19 cellular contexts compared by ENCODE assay signal in genomic region chr10:13894412-13895093, GRCh38.
DNase-seq lines count a peak whose midpoint lies in the region; ATAC-seq and TF ChIP-seq lines count a peak whose summit lies in the region.
"Had no signal": no experiment of that assay in that cellular context is flagged by ENCODE, and none has a peak within 500 bp of the region (broad histone marks: within the 10 kb centered on the region; RNA-seq: fewer than 3 reads in every experiment).

No MANE protein-coding gene starts in this region.

- no peak overlapping the region for H3K4me3 Mint-ChIP-seq in activated naive CD4-positive, alpha-beta T cell treated with anti-CD3 and anti-CD28 coated beads, Interleukin-2, amount 10 ng/mL, durations not matched to agents 7 days and 5 days
- H3K4me3 Mint-ChIP-seq in WTC11 = no peak overlapping the region
- H3K4me3 Mint-ChIP-seq in type B pancreatic cell = peak overlapping the region; percentile 90
- H3K4me3 Mint-ChIP-seq: activated naive CD4-positive, alpha-beta T cell treated with anti-CD3 and anti-CD28 coated beads, Interleukin-2, amount 50 U/mL, for 24 hours had no signal

- no peaks in the 10 kb centered on the region for H3K9me3 Mint-ChIP-seq in activated naive CD4-positive, alpha-beta T cell treated with anti-CD3 and anti-CD28 coated beads, Interleukin-2, amount 10 ng/mL, durations not matched to agents 7 days and 5 days
- peaks cover 0 to 6% of the 10 kb centered on the region in 2 donors for H3K9me3 Mint-ChIP-seq in activated naive CD4-positive, alpha-beta T cell treated with anti-CD3 and anti-CD28 coated beads, Interleukin-2, amount 50 U/mL, for 72 hours
- H3K9me3 Mint-ChIP-seq in WTC11 = peaks cover 6% of the 10 kb centered on the region
- H3K9me3 Mint-ChIP-seq in type B pancreatic cell = peaks cover 9% of the 10 kb centered on the region
- H3K9me3 Mint-ChIP-seq: activated naive CD4-positive, alpha-beta T cell treated with anti-CD3 and anti-CD28 coated beads, Interleukin-2, amount 50 U/mL, for 24 hours had no signal

- no peak for DNase-seq in activated naive CD4-positive, alpha-beta T cell treated with anti-CD3 and anti-CD28 coated beads, Interleukin-2, amount 10 ng/mL, durations not matched to agents 7 days and 5 days
- no peak for DNase-seq in activated naive CD4-positive, alpha-beta T cell treated with anti-CD3 and anti-CD28 coated beads, Interleukin-2, amount 50 U/mL, for 72 hours (ENCODE audit: low spot score in 2 of 2)
- DNase-seq in WTC11 (ENCODE audit: low spot score) (no peak), foreskin keratinocyte (peak in 1 of 2 donors; percentile 60), type B pancreatic cell (ENCODE audit: extremely low spot score, unreplicated experiment) (no peak), NCI-H2196 treated with DMSO at 0.1 percent for 48 hours (lab: John Stamatoyannopoulos, UW; ENCODE audit: unreplicated experiment) (no peak), GF-D8 (lab: John Stamatoyannopoulos, UW) (no peak)
- DNase-seq in stimulated activated CD4-positive, alpha-beta T cell treated with anti-CD3 and anti-CD28 coated beads, Interleukin-4, amount 100 ng/mL, for 4 hours = no peak
- DNase-seq: activated CD4-positive, alpha-beta T cell treated with anti-CD3 and anti-CD28 coated beads, Interleukin-2, amount 50 U/mL, for 1 hour; activated T-cell treated with anti-CD3 and anti-CD28 coated beads for 4 hours; CD8-positive, alpha-beta memory T cell; left ventricle myocardium inferior; MM.1S; NCI-H187 treated with DMSO at 0.1 percent for 48 hours; NCI-H524 treated with DMSO at 0.1 percent for 48 hours had no signal

- H3K27me3 Mint-ChIP-seq in activated naive CD4-positive, alpha-beta T cell treated with anti-CD3 and anti-CD28 coated beads, Interleukin-2, amount 10 ng/mL, durations not matched to agents 7 days and 5 days = peaks cover 61% of the 10 kb centered on the region
- H3K27me3 Mint-ChIP-seq in WTC11 (ENCODE audit: low read depth) (peaks cover 40% of the 10 kb centered on the region), type B pancreatic cell (peaks cover 47% of the 10 kb centered on the region)

- H3K36me3 Mint-ChIP-seq in activated naive CD4-positive, alpha-beta T cell treated with anti-CD3 and anti-CD28 coated beads, Interleukin-2, amount 10 ng/mL, durations not matched to agents 7 days and 5 days = no peaks in the 10 kb centered on the region
- no peaks in the 10 kb centered on the region for H3K36me3 Mint-ChIP-seq in activated naive CD4-positive, alpha-beta T cell treated with anti-CD3 and anti-CD28 coated beads, Interleukin-2, amount 50 U/mL, for 72 hours
- no peaks in the 10 kb centered on the region for H3K36me3 Mint-ChIP-seq in WTC11
- peaks cover 10% of the 10 kb centered on the region for H3K36me3 Mint-ChIP-seq in type B pancreatic cell
- H3K36me3 Mint-ChIP-seq: activated naive CD4-positive, alpha-beta T cell treated with anti-CD3 and anti-CD28 coated beads, Interleukin-2, amount 50 U/mL, for 24 hours had no signal

- POLR2A ChIA-PET in WTC11 (lab: Charles Lee) = interaction anchor here (1.1 kb wide), 1 partner anchor 12 kb away, joined by 3 read pairs; no protein-coding TSS in a partner anchor

- no peak for TF ChIP-seq CTCF in WTC11 (IDR thresholded peaks at IDR 0.05)
- no peak for TF ChIP-seq CTCF in foreskin keratinocyte (conservative IDR thresholded peaks at IDR 0.05)
- TF ChIP-seq CTCF in type B pancreatic cell (conservative IDR thresholded peaks at IDR 0.05) = no peak

- peak overlapping the region; percentile 8 for H3K27ac Mint-ChIP-seq in activated naive CD4-positive, alpha-beta T cell treated with anti-CD3 and anti-CD28 coated beads, Interleukin-2, amount 10 ng/mL, durations not matched to agents 7 days and 5 days
- peak overlapping the region in 1 of 2 donors; percentile 45 for H3K27ac Mint-ChIP-seq in activated naive CD4-positive, alpha-beta T cell treated with anti-CD3 and anti-CD28 coated beads, Interleukin-2, amount 50 U/mL, for 72 hours
- H3K27ac Mint-ChIP-seq in WTC11 (peak overlapping the region; percentile 31; the same call in 1 of the 2 replicates), type B pancreatic cell (no peak overlapping the region)
- H3K27ac Mint-ChIP-seq: activated naive CD4-positive, alpha-beta T cell treated with anti-CD3 and anti-CD28 coated beads, Interleukin-2, amount 50 U/mL, for 24 hours had no signal

- no peak for ATAC-seq in activated naive CD4-positive, alpha-beta T cell treated with anti-CD3 and anti-CD28 coated beads, Interleukin-2, amount 50 U/mL, for 72 hours
- ATAC-seq in WTC11 = no peak
- peak; percentile 34 for ATAC-seq in foreskin keratinocyte

- H3K27ac ChIP-seq in foreskin keratinocyte = no peak overlapping the region
- H3K27ac ChIP-seq: breast epithelium, left ventricle myocardium inferior, prostate gland, SK-N-MC had no signal

- H3K4me1 ChIP-seq in foreskin keratinocyte = peaks cover 15% of the 10 kb centered on the region
- H3K4me1 ChIP-seq: breast epithelium, prostate gland had no signal

- H3K27me3 ChIP-seq in foreskin keratinocyte = peaks cover 6% of the 10 kb centered on the region

- CTCF ChIA-PET in activated naive CD4-positive, alpha-beta T cell treated with anti-CD3 and anti-CD28 coated beads, Interleukin-2, amount 10 ng/mL, durations not matched to agents 7 days and 5 days (lab: Charles Lee) = no interaction called here
- CTCF ChIA-PET in WTC11 (lab: Charles Lee) = interaction anchor here (1.3 to 2.7 kb wide), 2 partner anchors 9 to 13 kb away, joined by 3 to 10 read pairs; no protein-coding TSS in a partner anchor

- peaks cover 12% of the 10 kb centered on the region for H3K4me1 Mint-ChIP-seq in activated naive CD4-positive, alpha-beta T cell treated with anti-CD3 and anti-CD28 coated beads, Interleukin-2, amount 10 ng/mL, durations not matched to agents 7 days and 5 days
- H3K4me1 Mint-ChIP-seq in WTC11 (peaks cover 31% of the 10 kb centered on the region), type B pancreatic cell (ENCODE audit: unreplicated experiment) (peaks cover 27% of the 10 kb centered on the region)

TF ChIP-seq in WTC11, 78 proteins besides CTCF, POLR2A, EP300 and RAD21 (continues in another document):
- TF ChIP-seq GTF2I (CRISPR knock-in tag; conservative IDR thresholded peaks at IDR 0.05) = no peak
- TF ChIP-seq, protein P1, sequence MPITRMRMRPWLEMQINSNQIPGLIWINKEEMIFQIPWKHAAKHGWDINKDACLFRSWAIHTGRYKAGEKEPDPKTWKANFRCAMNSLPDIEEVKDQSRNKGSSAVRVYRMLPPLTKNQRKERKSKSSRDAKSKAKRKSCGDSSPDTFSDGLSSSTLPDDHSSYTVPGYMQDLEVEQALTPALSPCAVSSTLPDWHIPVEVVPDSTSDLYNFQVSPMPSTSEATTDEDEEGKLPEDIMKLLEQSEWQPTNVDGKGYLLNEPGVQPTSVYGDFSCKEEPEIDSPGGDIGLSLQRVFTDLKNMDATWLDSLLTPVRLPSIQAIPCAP (CRISPR knock-in tag; IDR thresholded peaks at IDR 0.05) = no peak
- TF ChIP-seq, protein P2, sequence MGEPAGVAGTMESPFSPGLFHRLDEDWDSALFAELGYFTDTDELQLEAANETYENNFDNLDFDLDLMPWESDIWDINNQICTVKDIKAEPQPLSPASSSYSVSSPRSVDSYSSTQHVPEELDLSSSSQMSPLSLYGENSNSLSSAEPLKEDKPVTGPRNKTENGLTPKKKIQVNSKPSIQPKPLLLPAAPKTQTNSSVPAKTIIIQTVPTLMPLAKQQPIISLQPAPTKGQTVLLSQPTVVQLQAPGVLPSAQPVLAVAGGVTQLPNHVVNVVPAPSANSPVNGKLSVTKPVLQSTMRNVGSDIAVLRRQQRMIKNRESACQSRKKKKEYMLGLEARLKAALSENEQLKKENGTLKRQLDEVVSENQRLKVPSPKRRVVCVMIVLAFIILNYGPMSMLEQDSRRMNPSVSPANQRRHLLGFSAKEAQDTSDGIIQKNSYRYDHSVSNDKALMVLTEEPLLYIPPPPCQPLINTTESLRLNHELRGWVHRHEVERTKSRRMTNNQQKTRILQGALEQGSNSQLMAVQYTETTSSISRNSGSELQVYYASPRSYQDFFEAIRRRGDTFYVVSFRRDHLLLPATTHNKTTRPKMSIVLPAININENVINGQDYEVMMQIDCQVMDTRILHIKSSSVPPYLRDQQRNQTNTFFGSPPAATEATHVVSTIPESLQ (CRISPR knock-in tag; IDR thresholded peaks at IDR 0.05) = no peak
- TF ChIP-seq, protein P3, sequence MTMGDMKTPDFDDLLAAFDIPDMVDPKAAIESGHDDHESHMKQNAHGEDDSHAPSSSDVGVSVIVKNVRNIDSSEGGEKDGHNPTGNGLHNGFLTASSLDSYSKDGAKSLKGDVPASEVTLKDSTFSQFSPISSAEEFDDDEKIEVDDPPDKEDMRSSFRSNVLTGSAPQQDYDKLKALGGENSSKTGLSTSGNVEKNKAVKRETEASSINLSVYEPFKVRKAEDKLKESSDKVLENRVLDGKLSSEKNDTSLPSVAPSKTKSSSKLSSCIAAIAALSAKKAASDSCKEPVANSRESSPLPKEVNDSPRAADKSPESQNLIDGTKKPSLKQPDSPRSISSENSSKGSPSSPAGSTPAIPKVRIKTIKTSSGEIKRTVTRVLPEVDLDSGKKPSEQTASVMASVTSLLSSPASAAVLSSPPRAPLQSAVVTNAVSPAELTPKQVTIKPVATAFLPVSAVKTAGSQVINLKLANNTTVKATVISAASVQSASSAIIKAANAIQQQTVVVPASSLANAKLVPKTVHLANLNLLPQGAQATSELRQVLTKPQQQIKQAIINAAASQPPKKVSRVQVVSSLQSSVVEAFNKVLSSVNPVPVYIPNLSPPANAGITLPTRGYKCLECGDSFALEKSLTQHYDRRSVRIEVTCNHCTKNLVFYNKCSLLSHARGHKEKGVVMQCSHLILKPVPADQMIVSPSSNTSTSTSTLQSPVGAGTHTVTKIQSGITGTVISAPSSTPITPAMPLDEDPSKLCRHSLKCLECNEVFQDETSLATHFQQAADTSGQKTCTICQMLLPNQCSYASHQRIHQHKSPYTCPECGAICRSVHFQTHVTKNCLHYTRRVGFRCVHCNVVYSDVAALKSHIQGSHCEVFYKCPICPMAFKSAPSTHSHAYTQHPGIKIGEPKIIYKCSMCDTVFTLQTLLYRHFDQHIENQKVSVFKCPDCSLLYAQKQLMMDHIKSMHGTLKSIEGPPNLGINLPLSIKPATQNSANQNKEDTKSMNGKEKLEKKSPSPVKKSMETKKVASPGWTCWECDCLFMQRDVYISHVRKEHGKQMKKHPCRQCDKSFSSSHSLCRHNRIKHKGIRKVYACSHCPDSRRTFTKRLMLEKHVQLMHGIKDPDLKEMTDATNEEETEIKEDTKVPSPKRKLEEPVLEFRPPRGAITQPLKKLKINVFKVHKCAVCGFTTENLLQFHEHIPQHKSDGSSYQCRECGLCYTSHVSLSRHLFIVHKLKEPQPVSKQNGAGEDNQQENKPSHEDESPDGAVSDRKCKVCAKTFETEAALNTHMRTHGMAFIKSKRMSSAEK (CRISPR knock-in tag; IDR thresholded peaks at IDR 0.05; ENCODE audit: borderline replicate concordance) = no peak
